In the genomic region with DNA sequence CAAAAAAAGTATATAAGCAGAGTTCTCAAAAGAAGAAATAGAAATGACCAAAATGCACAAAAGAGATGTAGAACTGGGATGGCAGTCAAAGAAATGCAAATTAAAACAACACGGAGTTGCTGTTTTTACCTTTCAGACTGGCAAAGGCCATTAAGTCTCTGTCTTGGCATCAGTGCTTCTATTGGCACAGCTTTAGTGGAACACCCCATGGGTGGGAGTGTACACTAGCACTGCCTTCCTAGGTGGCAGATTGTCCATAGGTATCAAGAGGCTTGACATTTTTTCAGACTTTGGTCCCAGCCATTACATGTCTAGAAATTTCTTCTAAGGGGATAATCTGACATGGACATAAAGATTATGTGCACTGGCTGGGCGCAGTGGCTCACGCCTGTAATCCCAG, we compare ENCODE assay signal across 25 cellular contexts.
"Had no signal": no experiment of that assay in that cellular context is flagged by ENCODE, and none has a peak within 500 bp of the region (broad histone marks: within the 10 kb centered on the region; RNA-seq: fewer than 3 reads in every experiment).

No MANE protein-coding gene starts in this region.

- H3K4me3 ChIP-seq: sigmoid colon, testis, upper lobe of right lung had no signal

- ATAC-seq: activated CD4-positive, alpha-beta T cell treated with anti-CD3 and anti-CD28 coated beads for 36 hours; effector memory CD8-positive, alpha-beta T cell; esophagus mucosa; left ventricle myocardium superior; T-cell; upper lobe of right lung had no signal

- H3K9me3 Mint-ChIP-seq: activated naive CD4-positive, alpha-beta T cell treated with anti-CD3 and anti-CD28 coated beads, Interleukin-2, amount 10 ng/mL, durations not matched to agents 7 days and 5 days; effector memory CD8-positive, alpha-beta T cell had no signal

- H3K9me3 ChIP-seq: sigmoid colon, testis, upper lobe of right lung had no signal

- H3K27ac Mint-ChIP-seq: activated B cell treated with CpG ODN at 0.5 μM for 24 hours; activated CD4-positive, alpha-beta T cell treated with anti-CD3 and anti-CD28 coated beads for 36 hours; activated naive CD4-positive, alpha-beta T cell treated with anti-CD3 and anti-CD28 coated beads, Interleukin-2, amount 10 ng/mL, durations not matched to agents 7 days and 5 days; effector memory CD8-positive, alpha-beta T cell; nephron progenitor cell; T-cell; T-helper 2 cell treated with Interferon-gamma antibody and Interleukin-4, amounts not matched to agents 5 μg/mL and 100 μg/mL, for 36 hours had no signal

- H3K27me3 ChIP-seq: sigmoid colon, testis, upper lobe of right lung had no signal

- DNase-seq: activated B cell treated with CpG ODN at 0.5 μM for 24 hours; activated CD4-positive, alpha-beta T cell treated with anti-CD3 and anti-CD28 coated beads for 36 hours; activated CD4-positive, alpha-beta T cell treated with anti-CD3 and anti-CD28 coated beads, Interleukin-2, amount 50 U/mL, for 48 hours; activated CD8-positive, alpha-beta memory T cell treated with anti-CD3 and anti-CD28 coated beads, Interleukin-2, amount 50 U/mL, for 48 hours; activated effector memory CD4-positive, alpha-beta T cell treated with anti-CD3 and anti-CD28 coated beads, Interleukin-2, amount 50 U/mL, for 16 hours; activated naive CD4-positive, alpha-beta T cell treated with anti-CD3 and anti-CD28 coated beads, Interleukin-2, amount 10 ng/mL, durations not matched to agents 7 days and 5 days; activated T-cell treated with anti-CD3 and anti-CD28 coated beads, Interleukin-2, amount 50 U/mL, for 48 hours; amygdala; effector memory CD8-positive, alpha-beta T cell; glutamatergic neuron; hippocampal formation; kidney glomerular epithelial cell; left ventricle myocardium superior; mammary epithelial cell; nephron progenitor cell; nucleus accumbens; posterior cingulate gyrus; sigmoid colon; stimulated activated CD4-positive, alpha-beta T cell treated with anti-CD3 and anti-CD28 coated beads, Interleukin-4, amount 100 ng/mL, for 1 hour; stimulated activated naive CD4-positive, alpha-beta T cell; T-cell; testis; upper lobe of right lung had no signal

- H3K36me3 Mint-ChIP-seq: activated naive CD4-positive, alpha-beta T cell treated with anti-CD3 and anti-CD28 coated beads, Interleukin-2, amount 10 ng/mL, durations not matched to agents 7 days and 5 days; T-cell had no signal

- H3K27ac ChIP-seq: sigmoid colon, testis, upper lobe of right lung had no signal

- H3K36me3 ChIP-seq: sigmoid colon, upper lobe of right lung had no signal

- H3K27me3 Mint-ChIP-seq: activated CD4-positive, alpha-beta T cell treated with anti-CD3 and anti-CD28 coated beads for 36 hours; T-cell had no signal

- H3K4me3 Mint-ChIP-seq: activated B cell treated with CpG ODN at 0.5 μM for 24 hours; activated CD4-positive, alpha-beta T cell treated with anti-CD3 and anti-CD28 coated beads for 36 hours; activated naive CD4-positive, alpha-beta T cell treated with anti-CD3 and anti-CD28 coated beads, Interleukin-2, amount 10 ng/mL, durations not matched to agents 7 days and 5 days; effector memory CD8-positive, alpha-beta T cell; nephron progenitor cell; T-cell; T-helper 2 cell treated with Interferon-gamma antibody and Interleukin-4, amounts not matched to agents 5 μg/mL and 100 μg/mL, for 36 hours had no signal

- H3K4me1 Mint-ChIP-seq: activated B cell treated with CpG ODN at 0.5 μM for 24 hours; activated CD4-positive, alpha-beta T cell treated with anti-CD3 and anti-CD28 coated beads for 36 hours; activated naive CD4-positive, alpha-beta T cell treated with anti-CD3 and anti-CD28 coated beads, Interleukin-2, amount 10 ng/mL, durations not matched to agents 7 days and 5 days; T-cell had no signal
